Comparison of ENCODE assay signal across 8 cellular contexts in genomic region chr18:23586249-23587196, GRCh38. TPM values are rescaled to one million over a fixed set of nuclear protein-coding genes. Genes with fewer than 3 reads are reported as not detected.
DNase-seq lines count a peak whose midpoint lies in the region; TF ChIP-seq lines count a peak whose summit lies in the region.

Gene NPC1, minus strand, starts transcription at chr18:23586506. Its CDS starts 163 bp downstream, at chr18:23586343.

- H3K4me1 ChIP-seq in MM.1S (ENCODE audit: low read length) (peaks cover 12% of the 10 kb centered on the region; the same call in 1 of the 2 replicates), SJCRH30 (no peaks in the 10 kb centered on the region), neutrophil (ENCODE audit: control insufficient read depth in 1 of 2, insufficient read depth in 1 of 2, low read depth in 1 of 2, low read length in 1 of 2) (peaks cover 24% of the 10 kb centered on the region in 2 experiments)

- no peaks in the 10 kb centered on the region for H3K36me3 ChIP-seq in MM.1S (replicated peaks; ENCODE audit: insufficient read depth, low read length)
- no peaks in the 10 kb centered on the region for H3K36me3 ChIP-seq in SJCRH30
- H3K36me3 ChIP-seq in neutrophil: no peaks in the 10 kb centered on the region

- H3F3A ChIP-seq in MM.1S (ENCODE audit: insufficient read depth, low read length): peaks cover 5% of the 10 kb centered on the region; the same call in 1 of the 2 replicates

- DNase-seq in GM03348 (ENCODE audit: low spot score): peak; percentile 96
- DNase-seq in HCEC 1CT: peak; percentile 98
- peak; percentile 93 for DNase-seq in MM.1S
- peak; percentile 80 to 83 for DNase-seq in SJCRH30
- peak; percentile 81 to 89 (median 84) for DNase-seq in activated naive CD4-positive, alpha-beta T cell (lab: John Stamatoyannopoulos, UW)
- DNase-seq in foreskin melanocyte: peak; percentile 87
- DNase-seq in substantia nigra (lab: John Stamatoyannopoulos, UW): peak; percentile 58 to 99 (median 91)

- peak within 1 kb of the TSS; percentile 95 for H3K4me3 ChIP-seq in MM.1S (ENCODE audit: low read length)
- peak within 1 kb of the TSS; percentile 97 for H3K4me3 ChIP-seq in SJCRH30
- H3K4me3 ChIP-seq in neutrophil (ENCODE audit: low read depth in 1 of 2, low read length in 1 of 2): peak within 1 kb of the TSS; percentile 74 to 97

- peak; percentile 62 for TF ChIP-seq CTCF in MM.1S (IDR thresholded peaks at IDR 0.05; ENCODE audit: low read length)
- peak; percentile 99 for TF ChIP-seq CTCF in neutrophil (IDR thresholded peaks at IDR 0.05)

- H3K9me3 ChIP-seq in MM.1S (replicated peaks; ENCODE audit: insufficient read depth, low read length): no peaks in the 10 kb centered on the region
- H3K9me3 ChIP-seq in SJCRH30 (replicated peaks): no peaks in the 10 kb centered on the region
- H3K9me3 ChIP-seq in neutrophil: no peaks in the 10 kb centered on the region

- H3K9ac ChIP-seq in MM.1S (ENCODE audit: low read length): peak within 1 kb of the TSS; percentile 97

- H3K27me3 ChIP-seq in MM.1S (replicated peaks; ENCODE audit: insufficient read depth, low read length) (no peaks in the 10 kb centered on the region), SJCRH30 (no peaks in the 10 kb centered on the region), neutrophil (peaks cover 22% of the 10 kb centered on the region)

- H3K9me2 ChIP-seq in MM.1S (replicated peaks; ENCODE audit: insufficient read depth, low read length): no peaks in the 10 kb centered on the region

- H3K27ac ChIP-seq in MM.1S (ENCODE audit: low read length) (peak within 1 kb of the TSS; percentile 95), SJCRH30 (peak within 1 kb of the TSS; percentile 94), neutrophil (peak within 1 kb of the TSS; percentile 95), substantia nigra (ENCODE audit: low read depth, low read length, poor library complexity, severe bottlenecking) (peak within 1 kb of the TSS; percentile 100)

- peak within 1 kb of the TSS; percentile 89 for H2AFZ ChIP-seq in MM.1S (ENCODE audit: low read length)

- no peaks in the 10 kb centered on the region for H4K20me1 ChIP-seq in MM.1S (ENCODE audit: insufficient read depth, low read length)

- H3K4me2 ChIP-seq in MM.1S (ENCODE audit: low read depth, low read length): peak within 1 kb of the TSS; percentile 92

- peaks cover 44% of the 10 kb centered on the region for H3K79me2 ChIP-seq in MM.1S (ENCODE audit: low read length)

RNA-seq across cellular contexts. Expression of gene NPC1, which starts in this region (rescaled TPM):
- 21.3 and 22.4 TPM in 2 replicates for total RNA-seq in SJCRH30 (2014; rRNA removed; shearing (Covaris generic))

Comparison
In these comparisons a context has a peak if more than half of its experiments do, and no peak if none do; other contexts are left out.
1. Peak in every context shown above with its lines: DNase-seq, H3K4me3 ChIP-seq and H3K27ac ChIP-seq.